8 cellular contexts compared by ENCODE assay signal in the genomic region with DNA sequence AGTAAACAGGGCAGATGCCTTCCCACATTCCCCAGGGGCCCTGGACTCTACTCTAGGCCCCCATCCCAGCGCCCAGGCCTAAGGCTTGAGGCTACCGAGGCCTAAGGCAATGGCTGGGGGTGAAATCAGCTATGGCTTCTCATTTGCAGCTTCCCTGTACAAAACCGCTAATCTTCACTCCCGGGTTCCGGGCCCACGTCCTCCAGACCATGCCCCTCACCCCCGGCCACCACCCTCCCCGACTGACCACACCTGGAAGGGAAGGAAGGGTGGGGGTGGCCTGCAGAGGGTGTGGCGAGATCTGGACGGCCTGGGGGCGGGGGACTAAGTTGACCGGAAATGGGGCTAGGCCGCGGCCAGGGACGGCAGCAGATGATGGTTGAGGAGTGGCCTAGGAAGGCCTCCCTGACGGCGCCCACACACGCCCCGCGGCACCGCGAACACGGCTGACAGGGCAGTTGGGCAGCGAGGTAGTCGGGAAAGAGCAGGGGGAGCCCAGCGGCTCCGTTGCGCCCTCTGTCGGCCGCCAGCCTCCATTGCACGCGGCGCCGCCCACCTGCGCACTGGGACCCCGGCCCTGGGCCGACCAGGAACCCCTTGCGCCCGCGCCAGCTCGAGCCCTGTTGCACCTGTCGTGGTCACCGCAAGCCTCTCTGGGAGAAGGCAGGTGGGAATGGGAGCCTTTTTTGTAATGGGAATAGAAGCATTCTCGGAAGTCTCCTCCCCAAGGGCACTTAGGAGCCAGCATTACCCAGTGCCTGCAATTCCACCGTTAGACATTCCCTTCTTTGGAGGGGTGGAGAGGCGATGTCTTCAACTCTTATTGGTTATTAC.
A peak's percentile ranks its signal among the peaks of the same experiment; 100 is the strongest.
DNase-seq lines count a peak whose midpoint lies in the region; ATAC-seq and TF ChIP-seq lines count a peak whose summit lies in the region.

No MANE protein-coding gene starts in this region.

- ATAC-seq in GM19351 (IDR thresholded peaks at IDR 0.05; ENCODE audit: unreplicated experiment) (peak; percentile 82), gastroesophageal sphincter (peak; percentile 69)

- H3K4me1 ChIP-seq in HUES6 (ENCODE audit: control insufficient read depth, insufficient read depth, low read length) (peaks cover 33% of the 10 kb centered on the region), gastroesophageal sphincter (peaks cover 2 to 49% (median 23%) of the 10 kb centered on the region in 3 donors), thymus (ENCODE audit: control insufficient read depth, insufficient read depth, low read length) (peaks cover 6% of the 10 kb centered on the region)

- DNase-seq in C1 segment of cervical spinal cord (lab: John Stamatoyannopoulos, UW), result peak in 12 of 14 donors; percentile 13 to 75 (median 52)
- peak; percentile 61 to 76 for DNase-seq in SHP77 (lab: John Stamatoyannopoulos, UW)
- DNase-seq in activated naive CD4-positive, alpha-beta T cell (lab: John Stamatoyannopoulos, UW), result peak; percentile 14 to 49 (median 24)
- DNase-seq in nucleus accumbens (lab: John Stamatoyannopoulos, UW), result peak in 47 of 56 donors; percentile 14 to 74 (median 47)

- TF ChIP-seq POLR2A in gastroesophageal sphincter (IDR thresholded peaks at IDR 0.05), result no peak

- no peak overlapping the region for H3K9ac ChIP-seq in HUES6 (ENCODE audit: low read length)

- H3K9me3 ChIP-seq in HUES6 (ENCODE audit: control insufficient read depth, insufficient read depth, low read depth, low read length), result no peaks in the 10 kb centered on the region
- H3K9me3 ChIP-seq in gastroesophageal sphincter, result no peaks in the 10 kb centered on the region
- no peaks in the 10 kb centered on the region for H3K9me3 ChIP-seq in thymus (ENCODE audit: control insufficient read depth)

- WGBS in gastroesophageal sphincter (ENCODE audit: low coverage in 1 of 2), 2 donors, result 0 to 33% methylated on average over 2 to 4 of the region's 46 CpGs
- WGBS in thymus, result 16% methylated on average over 46 of the region's 46 CpGs

- H3K4me3 ChIP-seq in HUES6 (ENCODE audit: low read depth, low read length) (peak overlapping the region; percentile 52), gastroesophageal sphincter (peak overlapping the region; percentile 9 to 45), thymus (ENCODE audit: low read length) (peak overlapping the region; percentile 33)

- H3K27ac ChIP-seq in HUES6 (ENCODE audit: low read depth, low read length) (no peak overlapping the region), gastroesophageal sphincter (peak overlapping the region in 3 of 4 donors; percentile 69 to 90 (median 82)), thymus (ENCODE audit: low read depth) (no peak overlapping the region)

- TF ChIP-seq EP300 in gastroesophageal sphincter (IDR thresholded peaks at IDR 0.05), result no peak

- peak; percentile 95 to 100 (median 98) for TF ChIP-seq CTCF in gastroesophageal sphincter (IDR thresholded peaks at IDR 0.05)

- H3K36me3 ChIP-seq in HUES6 (ENCODE audit: control insufficient read depth, insufficient read depth, low read length), result no peaks in the 10 kb centered on the region
- no peaks in the 10 kb centered on the region for H3K36me3 ChIP-seq in gastroesophageal sphincter
- no peaks in the 10 kb centered on the region for H3K36me3 ChIP-seq in thymus (ENCODE audit: control insufficient read depth, insufficient read depth)

- H3K27me3 ChIP-seq in HUES6 (ENCODE audit: control insufficient read depth, insufficient read depth, low read length) (no peaks in the 10 kb centered on the region), gastroesophageal sphincter (no peaks in the 10 kb centered on the region), thymus (ENCODE audit: control insufficient read depth, insufficient read depth) (no peaks in the 10 kb centered on the region)

Comparison
In these comparisons a context has a peak if more than half of its experiments do, and no peak if none do; other contexts are left out.
1. H3K27ac ChIP-seq: peak in gastroesophageal sphincter (3 of 4); none in HUES6 (single experiment) and thymus (single experiment).
2. Peak in every context shown above with its lines, with median percentiles within 50 percentile points of each other: DNase-seq and H3K4me3 ChIP-seq.